12 cellular contexts compared by ENCODE assay signal in genomic region chr4:66577922-66578321, GRCh38.
"Had no signal": no experiment of that assay in that cellular context is flagged by ENCODE, and none has a peak within 500 bp of the region (broad histone marks: within the 10 kb centered on the region; RNA-seq: fewer than 3 reads in every experiment).

No MANE protein-coding gene starts in this region.

- ATAC-seq: activated CD8-positive, alpha-beta memory T cell treated with anti-CD3 and anti-CD28 coated beads, Interleukin-2, amount 10 ng/mL, durations not matched to agents 7 days and 5 days; activated T-cell treated with anti-CD3 and anti-CD28 coated beads, Interleukin-2, amount 50 U/mL, for 4 hours; gastroesophageal sphincter had no signal

- H3K36me3 ChIP-seq: gastroesophageal sphincter had no signal

- H3K4me3 ChIP-seq: gastroesophageal sphincter had no signal

- H3K27me3 ChIP-seq: gastroesophageal sphincter had no signal

- H3K4me1 ChIP-seq: gastroesophageal sphincter had no signal

- DNase-seq: activated CD4-positive, alpha-beta T cell treated with anti-CD3 and anti-CD28 coated beads, Interleukin-2, amount 50 U/mL, for 48 hours; activated CD4-positive, CD25-positive, alpha-beta regulatory T cell treated with anti-CD3 and anti-CD28 coated beads, Interleukin-2, amount 50 U/mL, for 72 hours; activated CD8-positive, alpha-beta memory T cell treated with anti-CD3 and anti-CD28 coated beads, Interleukin-2, amount 10 ng/mL, durations not matched to agents 7 days and 5 days; activated effector memory CD4-positive, alpha-beta T cell treated with anti-CD3 and anti-CD28 coated beads, Interleukin-2, amount 50 U/mL, for 16 hours; activated T-cell treated with anti-CD3 and anti-CD28 coated beads, Interleukin-2, amount 50 U/mL, for 4 hours; amygdala; effector memory CD4-positive, alpha-beta T cell; kidney; stimulated activated CD4-positive, alpha-beta T cell treated with anti-CD3 and anti-CD28 coated beads, Interleukin-12 subunit alpha, Interleukin-12 subunit beta, amount 100 ng/mL, for 4 hours; stimulated activated naive CD4-positive, alpha-beta T cell treated with Interleukin-2 at 50 U/mL for 16 hours; trophoblast cell had no signal

- H3K27ac ChIP-seq: gastroesophageal sphincter had no signal

- H3K9me3 ChIP-seq: gastroesophageal sphincter had no signal
